Comparison of ENCODE assay signal across 8 cellular contexts in genomic region chr10:88990528-88991160, GRCh38. TPM values are rescaled to one million over a fixed set of nuclear protein-coding genes. Genes with fewer than 3 reads are reported as not detected.
DNase-seq lines count a peak whose midpoint lies in the region; ATAC-seq, FAIRE-seq and TF ChIP-seq lines count a peak whose summit lies in the region.

Gene FAS (plus strand): TSS chr10:88990798. CDS start chr10:88990877, 79 bp downstream.

- H3K9me3 ChIP-seq in A549 (no peaks in the 10 kb centered on the region), PC-9 (ENCODE audit: insufficient read depth, low read depth) (no peaks in the 10 kb centered on the region), stomach smooth muscle (ENCODE audit: control insufficient read depth in 2 of 2, low read length in 2 of 2) (no peaks in the 10 kb centered on the region)

- H3K4me3 Mint-ChIP-seq in neural crest cell: peak within 1 kb of the TSS; percentile 96

- CTCF ChIA-PET in A549 (lab: Yijun Ruan, JAX) (interaction anchor here (0.7 to 4.1 kb wide), 13 partner anchors 12 to 225 kb away, joined by 3 to 32 read pairs (median 5); no protein-coding TSS in a partner anchor), PC-9 (lab: Charles Lee) (interaction anchor here (0.6 to 1.3 kb wide), 2 partner anchors 56 to 151 kb away, joined by 3 to 4 read pairs; no protein-coding TSS in a partner anchor)

- no TSS peak for BruUV-seq in PC-9 (replicated peaks; lab: Mats Ljungman, UMichigan)

- DNase-seq in A549 (ENCODE audit: low read depth in 1 of 2, low spot score in 1 of 2): peak; percentile 66 to 69
- DNase-seq in PC-9: peak; percentile 67 to 71
- peak; percentile 49 to 76 for DNase-seq in activated T-helper 1 cell treated with anti-CD3 and anti-CD28 coated beads, Interleukin-2, amount 50 U/mL, for 16 hours (ENCODE audit: low read depth in 1 of 2, low spot score in 1 of 2)
- DNase-seq in fibroblast of pulmonary artery (ENCODE audit: low read depth): peak; percentile 78
- peak; percentile 22 for DNase-seq in neural crest cell (ENCODE audit: low read depth, low spot score)

- peak within 1 kb of the TSS; percentile 85 to 96 for H3K27ac ChIP-seq in A549
- H3K27ac ChIP-seq in PC-9: peak within 1 kb of the TSS; percentile 42
- peak within 1 kb of the TSS; percentile 85 for H3K27ac ChIP-seq in stomach smooth muscle (ENCODE audit: low read length)

- ATAC-seq in A549: peak; percentile 89 to 92
- ATAC-seq in GM18861 (IDR thresholded peaks at IDR 0.05; ENCODE audit: unreplicated experiment): peak; percentile 51
- ATAC-seq in HG03066 (IDR thresholded peaks at IDR 0.05; ENCODE audit: low read depth, unreplicated experiment): peak; percentile 51

- H3K4me1 Mint-ChIP-seq in neural crest cell: peaks cover 32% of the 10 kb centered on the region

- no peaks in the 10 kb centered on the region for H3K9me2 ChIP-seq in PC-9 (ENCODE audit: insufficient read depth)

- POLR2A ChIA-PET in A549 (lab: Yijun Ruan, JAX) (interaction anchor here (1.0 to 1.6 kb wide), 4 partner anchors 27 to 653 kb away, joined by 3 to 6 read pairs (median 3); partner anchors contain the start of gene CH25H), PC-9 (lab: Charles Lee; ENCODE audit: unreplicated experiment) (interaction anchor here (0.6 kb wide), 1 partner anchor 447 kb away, joined by 3 read pairs; no protein-coding TSS in a partner anchor)

- WGBS in A549 (ENCODE audit: missing lambda C conversion rate): under 1% methylated on average over 29 of the region's 46 CpGs

- no peaks in the 10 kb centered on the region for H3K9me3 Mint-ChIP-seq in neural crest cell

- no peak for TF ChIP-seq CTCF in A549 (IDR thresholded peaks at IDR 0.05)
- TF ChIP-seq CTCF in PC-9 (conservative IDR thresholded peaks at IDR 0.05): no peak
- no peak for TF ChIP-seq CTCF in fibroblast of pulmonary artery (IDR thresholded peaks at IDR 0.05; ENCODE audit: low read length, missing control alignments)
- no peak for TF ChIP-seq CTCF in neural crest cell (conservative IDR thresholded peaks at IDR 0.05)

- H3K36me3 ChIP-seq in PC-9 (ENCODE audit: low read depth): no peaks in the 10 kb centered on the region
- no peaks in the 10 kb centered on the region for H3K36me3 ChIP-seq in stomach smooth muscle (ENCODE audit: control insufficient read depth in 2 of 2, insufficient read depth in 2 of 2, low read length in 2 of 2)

- FAIRE-seq in A549 (lab: Jason Lieb, UNC): no peak

- peak within 1 kb of the TSS; percentile 84 to 90 for H3K9ac ChIP-seq in stomach smooth muscle (ENCODE audit: low read length in 2 of 2)

- H3K4me3 ChIP-seq in A549 (peak within 1 kb of the TSS; percentile 59), PC-9 (peak within 1 kb of the TSS; percentile 85), fibroblast of pulmonary artery (replicated peaks; ENCODE audit: low read depth, low read length) (peak within 1 kb of the TSS; percentile 88), stomach smooth muscle (ENCODE audit: low read length in 2 of 2) (peak within 1 kb of the TSS; percentile 79 to 88)

- H3K4me1 ChIP-seq in A549 (peaks cover 31% of the 10 kb centered on the region; the same call in 2 of the 3 replicates), PC-9 (replicated peaks; ENCODE audit: insufficient read depth) (peaks cover 26% of the 10 kb centered on the region), stomach smooth muscle (ENCODE audit: control insufficient read depth, insufficient read depth, low read length) (peaks cover 22% of the 10 kb centered on the region)

- H3F3A ChIP-seq in PC-9 (ENCODE audit: insufficient read depth, low read depth): peaks cover 12% of the 10 kb centered on the region; the same call in 1 of the 2 replicates

- intact Hi-C loops in PC-9 (cut with micrococcal nuclease; ENCODE audit: unreplicated experiment): loop anchor here (5.0 kb wide), 2 partner anchors 42 to 153 kb away; no protein-coding TSS in a partner anchor

- no peaks in the 10 kb centered on the region for H4K20me1 ChIP-seq in PC-9 (ENCODE audit: insufficient read depth)

- H3K27ac Mint-ChIP-seq in neural crest cell (ENCODE audit: unreplicated experiment): no peak within 1 kb of the TSS

- TF ChIP-seq EP300 in A549 (IDR thresholded peaks at IDR 0.05): no peak

- peaks cover 26% of the 10 kb centered on the region for H3K27me3 Mint-ChIP-seq in neural crest cell (ENCODE audit: low read depth)

- TF ChIP-seq POLR2A in A549 (IDR thresholded peaks at IDR 0.05; ENCODE audit: low read length): 0 out of 2 replicates have a peak, but pooled peaks have one; percentile 33

- 0 out of 2 replicates have a peak, but pooled peaks cover 5% of the 10 kb centered on the region for H3K79me2 ChIP-seq in PC-9 (ENCODE audit: low read depth)

- H3K4me2 ChIP-seq in A549 (peak within 1 kb of the TSS; percentile 88), PC-9 (peak within 1 kb of the TSS; percentile 81)

- no peak for TF ChIP-seq RAD21 in A549 (conservative IDR thresholded peaks at IDR 0.05 in 1 of 2, IDR thresholded peaks at IDR 0.05 in 1 of 2)

- H3K27me3 ChIP-seq in PC-9 (ENCODE audit: insufficient read depth, low read depth) (no peaks in the 10 kb centered on the region), stomach smooth muscle (ENCODE audit: control insufficient read depth in 1 of 2, insufficient read depth in 2 of 2, low read length in 2 of 2) (no peaks in the 10 kb centered on the region)

- H3K36me3 Mint-ChIP-seq in neural crest cell (ENCODE audit: low read depth): no peaks in the 10 kb centered on the region

- H2AFZ ChIP-seq in PC-9: peak within 1 kb of the TSS; percentile 87

TF ChIP-seq in A549, 52 proteins besides CTCF, POLR2A, EP300 and RAD21:
- TF ChIP-seq FOSB (CRISPR knock-in tag; IDR thresholded peaks at IDR 0.05) (no peak), MAX (IDR thresholded peaks at IDR 0.05) (peak; percentile 21; the same call in 1 of the 2 replicates), E2F6 (IDR thresholded peaks at IDR 0.05; ENCODE audit: borderline replicate concordance, low read depth) (peak; percentile 61; the same call in 1 of the 2 replicates), JUN (IDR thresholded peaks at IDR 0.05) (peak; percentile 24 to 36; a peak in 1 of 5 replicates), SMC3 (IDR thresholded peaks at IDR 0.05) (no peak), CEBPB (IDR thresholded peaks at IDR 0.05) (peak in 1 of 2 experiments; percentile 84; a peak in 2 of 4 replicates)

RNA-seq across cellular contexts. Expression of gene FAS, which starts in this region (rescaled TPM):
- polyA plus RNA-seq in A549 (2011; rRNA removed): 29.5 and 30.1 TPM in 2 replicates
- polyA plus RNA-seq in A549 (2012; cell fraction: cytosol; rRNA removed): 5.6 and 6.7 TPM in 2 replicates
- 4.0 and 4.8 TPM in 2 replicates for polyA plus RNA-seq in A549 (2012; cell fraction: nucleus; rRNA removed)
- 21.0 to 24.2 TPM (median 23.4 TPM) in 3 replicates for polyA plus RNA-seq in A549 (2017; fragmentation: RNase III; extraction: RNeasy Plus Mini Kit Qiagen cat#74134 plus additional on column Dnase treatment)
- polyA minus RNA-seq in A549 (2011; rRNA and poly(A)+ RNA removed): 11.5 and 17.0 TPM in 2 replicates
- 7.6 and 8.5 TPM in 2 replicates for total RNA-seq in PC-9 (2021)
- 2.2 and 2.3 TPM in 2 replicates for total RNA-seq in neural crest cell

Comparison
In these comparisons a context has a peak if more than half of its experiments do, and no peak if none do; other contexts are left out.
1. Peak in every context shown above with its lines: DNase-seq, ATAC-seq, H3K4me3 ChIP-seq and H3K27ac ChIP-seq.
2. DNase-seq: peak in every context shown above with its lines; median percentile 78 in fibroblast of pulmonary artery; 69 in PC-9; 68 in A549; 62 in activated T-helper 1 cell treated with anti-CD3 and anti-CD28 coated beads, Interleukin-2, amount 50 U/mL, for 16 hours; 22 in neural crest cell.